Comparison of ENCODE assay signal across 8 cellular contexts in genomic region chr9:137028013-137028280, GRCh38. TPM values are rescaled to one million over a fixed set of nuclear protein-coding genes. Genes with fewer than 3 reads are reported as not detected.
DNase-seq lines count a peak whose midpoint lies in the region; ATAC-seq, FAIRE-seq and TF ChIP-seq lines count a peak whose summit lies in the region.

Gene ABCA2 (minus strand): TSS chr9:137028237. CDS start chr9:137028140, 97 bp downstream.

- H3K9me3 Mint-ChIP-seq in CD4-positive, alpha-beta memory T cell = no peaks in the 10 kb centered on the region
- H3K9me3 Mint-ChIP-seq in naive B cell = no peaks in the 10 kb centered on the region

- H4K91ac ChIP-seq in H1 (replicated peaks; ENCODE audit: insufficient read length, low read length) = peak within 1 kb of the TSS; percentile 59

- H2BK5ac ChIP-seq in H1 (ENCODE audit: low read depth, low read length) = no peak within 1 kb of the TSS

- CTCF ChIA-PET in CD4-positive, alpha-beta memory T cell (lab: Charles Lee; ENCODE audit: partially characterized antibody) = interaction anchor here (1.2 to 3.8 kb wide), 10 partner anchors 10 to 250 kb away, joined by 3 to 30 read pairs (median 10); partner anchors contain the start of gene LCNL1
- CTCF ChIA-PET in H1 (lab: Charles Lee; ENCODE audit: partially characterized antibody) = interaction anchor here (0.8 to 8.5 kb wide), 20 partner anchors 8 to 234 kb away, joined by 3 to 110 read pairs (median 12); partner anchors contain the start of genes AJM1, C8G, CLIC3 and LCNL1

- intact Hi-C loops in CD4-positive, alpha-beta memory T cell (cut with micrococcal nuclease) = loop anchor here (1.0 to 10.0 kb wide), 4 partner anchors 35 to 78 kb away; partner anchors contain the start of genes PAXX and PTGDS

- peak within 1 kb of the TSS; percentile 79 to 92 (median 91) for H3K27ac Mint-ChIP-seq in CD4-positive, alpha-beta memory T cell
- H3K27ac Mint-ChIP-seq in naive B cell = peak within 1 kb of the TSS in 2 of 6 donors; percentile 76 to 91

- H3K36me3 Mint-ChIP-seq in CD4-positive, alpha-beta memory T cell = peaks cover 0 to 6% of the 10 kb centered on the region in 2 donors
- no peaks in the 10 kb centered on the region for H3K36me3 Mint-ChIP-seq in naive B cell

- no peaks in the 10 kb centered on the region for H3K27me3 ChIP-seq in CD4-positive, alpha-beta memory T cell (ENCODE audit: insufficient read depth, low read length)
- peaks cover 34% of the 10 kb centered on the region for H3K27me3 ChIP-seq in NT2/D1 (ENCODE audit: insufficient read depth, insufficient read length)
- peaks cover 1 to 27% (median 15%) of the 10 kb centered on the region in 4 experiments; a peak in 6 of 7 replicates for H3K27me3 ChIP-seq in H1 (replicated peaks in 1 of 4; ENCODE audit: control insufficient read depth in 3 of 4, extremely low read depth in 1 of 4, insufficient read depth in 3 of 4, low read length in 3 of 4)

- H3K27ac ChIP-seq in CD4-positive, alpha-beta memory T cell (ENCODE audit: low read depth, low read length) = peak within 1 kb of the TSS; percentile 68
- H3K27ac ChIP-seq in H1 (ENCODE audit: low read depth, low read length) = no peak within 1 kb of the TSS

- FAIRE-seq in H1 (lab: Jason Lieb, UNC) = no peak

- H3K4me1 ChIP-seq in CD4-positive, alpha-beta memory T cell (ENCODE audit: insufficient read depth, low read length) = peaks cover 70% of the 10 kb centered on the region
- H3K4me1 ChIP-seq in NT2/D1 (ENCODE audit: insufficient read depth, insufficient read length) = peaks cover 45% of the 10 kb centered on the region
- peaks cover 0 to 11% (median 3%) of the 10 kb centered on the region in 4 experiments; a peak in 5 of 7 replicates for H3K4me1 ChIP-seq in H1 (replicated peaks in 1 of 4; ENCODE audit: control insufficient read depth in 3 of 4, insufficient read depth in 4 of 4, low read length in 3 of 4)

- no peaks in the 10 kb centered on the region for H3K36me3 ChIP-seq in CD4-positive, alpha-beta memory T cell (ENCODE audit: insufficient read depth, low read length)
- no peaks in the 10 kb centered on the region for H3K36me3 ChIP-seq in NT2/D1 (ENCODE audit: insufficient read depth, insufficient read length, low read length)
- H3K36me3 ChIP-seq in H1 (ENCODE audit: control insufficient read depth in 2 of 4, insufficient read depth in 4 of 4, low read length in 3 of 4) = no peaks in the 10 kb centered on the region

- H3K79me1 ChIP-seq in H1 (ENCODE audit: low read depth, low read length) = no peaks in the 10 kb centered on the region

- H3K9ac ChIP-seq in NT2/D1 (ENCODE audit: insufficient read length, low read depth) (peak within 1 kb of the TSS; percentile 75), H1 (replicated peaks in 1 of 4; ENCODE audit: extremely low read depth in 1 of 4, low read depth in 3 of 4, low read length in 3 of 4) (no peak within 1 kb of the TSS; a peak in 2 of 7 replicates)

- no peak for TF ChIP-seq POLR2A in H1 (IDR thresholded peaks at IDR 0.05; ENCODE audit: control extremely low read depth in 1 of 2, low read depth in 2 of 2, low read length in 2 of 2)

- peak within 1 kb of the TSS; percentile 46 for H4K8ac ChIP-seq in H1 (ENCODE audit: extremely low read depth, insufficient read depth, low read length)

- H3K27me3 Mint-ChIP-seq in CD4-positive, alpha-beta memory T cell = no peaks in the 10 kb centered on the region
- H3K27me3 Mint-ChIP-seq in naive B cell = no peaks in the 10 kb centered on the region

- peak within 1 kb of the TSS; percentile 88; the same call in 1 of the 2 replicates for H2BK15ac ChIP-seq in H1 (ENCODE audit: low read length)

- no peaks in the 10 kb centered on the region for H3K9me3 ChIP-seq in CD4-positive, alpha-beta memory T cell (ENCODE audit: control insufficient read depth in 1 of 2, low read length in 2 of 2)
- no peaks in the 10 kb centered on the region for H3K9me3 ChIP-seq in NT2/D1 (ENCODE audit: insufficient read depth, low read length)
- no peaks in the 10 kb centered on the region for H3K9me3 ChIP-seq in H1 (ENCODE audit: insufficient read depth in 2 of 2, low read depth in 1 of 2, low read length in 1 of 2)

- peak within 1 kb of the TSS; percentile 82; the same call in 1 of the 2 replicates for H2AFZ ChIP-seq in H1 (ENCODE audit: low read length)

- no peak for TF ChIP-seq RAD21 in H1 (IDR thresholded peaks at IDR 0.05 in 1 of 2, conservative IDR thresholded peaks at IDR 0.05 in 1 of 2; ENCODE audit: low read depth in 2 of 2, low read length in 2 of 2)

- no peak within 1 kb of the TSS for H4K5ac ChIP-seq in H1 (ENCODE audit: insufficient read length, low read depth, low read length)

- H3K79me2 ChIP-seq in H1 (ENCODE audit: control insufficient read depth in 1 of 2, insufficient read depth in 2 of 2, low read length in 2 of 2) = no peaks in the 10 kb centered on the region

- peaks cover 4% of the 10 kb centered on the region; the same call in 1 of the 2 replicates for H3K23me2 ChIP-seq in H1 (ENCODE audit: low read depth, low read length)

- H3K56ac ChIP-seq in H1 (replicated peaks; ENCODE audit: insufficient read length, low read depth, low read length) = no peak within 1 kb of the TSS

- H3K23ac ChIP-seq in H1 (ENCODE audit: insufficient read length) = no peak within 1 kb of the TSS

- H3K4me3 Mint-ChIP-seq in CD4-positive, alpha-beta memory T cell = peak within 1 kb of the TSS; percentile 90 to 96 (median 91)
- peak within 1 kb of the TSS; percentile 79 to 92 (median 84) for H3K4me3 Mint-ChIP-seq in naive B cell

- H4K20me1 ChIP-seq in H1 (replicated peaks in 1 of 2; ENCODE audit: control insufficient read depth in 1 of 2, insufficient read depth in 2 of 2, low read length in 2 of 2) = peaks cover 0 to 4% of the 10 kb centered on the region in 2 experiments

- no peak within 1 kb of the TSS for H2BK20ac ChIP-seq in H1 (ENCODE audit: low read length)

- DNase-seq in CD4-positive, alpha-beta memory T cell = no peak
- DNase-seq in NT2/D1 (ENCODE audit: low read depth, low spot score) (no peak), H1 (ENCODE audit: low read depth in 1 of 2, low spot score in 2 of 2) (no peak), naive B cell (no peak), NCI-H748 (lab: John Stamatoyannopoulos, UW; ENCODE audit: unreplicated experiment) (no peak), NCI-H1417 (lab: John Stamatoyannopoulos, UW) (no peak), NCI-H2107 treated with DMSO at 0.1 percent for 48 hours (lab: John Stamatoyannopoulos, UW; ENCODE audit: unreplicated experiment) (no peak)

- H3K4me3 ChIP-seq in CD4-positive, alpha-beta memory T cell (ENCODE audit: low read length in 2 of 2) = peak within 1 kb of the TSS; percentile 65 to 75
- H3K4me3 ChIP-seq in NT2/D1 (ENCODE audit: insufficient read length, low read depth) (peak within 1 kb of the TSS; percentile 45), H1 (ENCODE audit: extremely low read depth in 1 of 4, insufficient read depth in 2 of 4, low read depth in 3 of 4, low read length in 4 of 4) (peak within 1 kb of the TSS; percentile 37 to 78 (median 46))

- H3K4me2 ChIP-seq in H1 (ENCODE audit: insufficient read depth in 1 of 2, low read depth in 2 of 2, low read length in 2 of 2) = peak within 1 kb of the TSS; percentile 39 to 91

- no peak within 1 kb of the TSS for H3K14ac ChIP-seq in H1 (ENCODE audit: insufficient read length)

- peak within 1 kb of the TSS; percentile 60 for H3K18ac ChIP-seq in H1 (ENCODE audit: extremely low read depth, low read length)

- no peak within 1 kb of the TSS for H2BK120ac ChIP-seq in H1 (replicated peaks; ENCODE audit: low read depth, low read length)

- no peak within 1 kb of the TSS for H2AK5ac ChIP-seq in H1 (ENCODE audit: low read depth, low read length)

- ATAC-seq in naive B cell (ENCODE audit: low read depth in 2 of 2) (peak in 1 of 2 donors; percentile 24), HG03565 (IDR thresholded peaks at IDR 0.05; ENCODE audit: unreplicated experiment) (no peak)

- TF ChIP-seq CTCF in H1 (IDR thresholded peaks at IDR 0.05; ENCODE audit: control extremely low read depth in 1 of 3, insufficient read depth in 1 of 3, low read depth in 1 of 3, low read length in 3 of 3) = no peak

- H3K4ac ChIP-seq in H1 (replicated peaks; ENCODE audit: insufficient read length, low read depth, low read length) = peak within 1 kb of the TSS; percentile 80

- H3K4me1 Mint-ChIP-seq in CD4-positive, alpha-beta memory T cell = peaks cover 16 to 51% (median 34%) of the 10 kb centered on the region in 4 donors
- H3K4me1 Mint-ChIP-seq in naive B cell = peaks cover 29 to 44% (median 43%) of the 10 kb centered on the region in 3 donors

- POLR2A ChIA-PET in CD4-positive, alpha-beta memory T cell (lab: Charles Lee; ENCODE audit: partially characterized antibody) = interaction anchor here (0.7 to 8.2 kb wide), 8 partner anchors 17 to 220 kb away, joined by 3 to 52 read pairs (median 6); partner anchors contain the start of genes CLIC3, MAN1B1, PAXX and RABL6
- POLR2A ChIA-PET in H1 (lab: Charles Lee; ENCODE audit: partially characterized antibody) = interaction anchor here (1.2 kb wide), 1 partner anchor 213 kb away, joined by 3 read pairs; the partner anchor contains the start of gene TUBB4B

- WGBS in H1 (ENCODE audit: extremely low coverage in 1 of 2, insufficient coverage in 1 of 2, insufficient read length in 1 of 2, insufficient replicate concordance in 2 of 2, low coverage in 1 of 2, low lambda C conversion rate in 2 of 2, missing lambda C conversion rate in 1 of 2), 2 experiments = no CpG with 5 or more reads among the region's 45 CpGs

- no peak for TF ChIP-seq EP300 in H1 (IDR thresholded peaks at IDR 0.05; ENCODE audit: borderline replicate concordance in 1 of 2, low read depth in 2 of 2, low read length in 2 of 2)

- no peak within 1 kb of the TSS; the same call in 1 of the 2 replicates for H2BK12ac ChIP-seq in H1 (ENCODE audit: low read depth, low read length)

TF ChIP-seq in H1, 55 proteins besides CTCF, POLR2A, EP300 and RAD21 (continues in another document):
- TF ChIP-seq SUZ12 (IDR thresholded peaks at IDR 0.05; ENCODE audit: low read length) (no peak), GTF2F1 (IDR thresholded peaks at IDR 0.05; ENCODE audit: borderline replicate concordance, low read depth, low read length) (no peak), JUND (IDR thresholded peaks at IDR 0.05; ENCODE audit: low read length) (no peak), SRF (IDR thresholded peaks at IDR 0.05; ENCODE audit: low read depth, low read length) (no peak)

RNA-seq across cellular contexts. Expression of gene ABCA2, which starts in this region (rescaled TPM):
- 10 to 100 TPM; 63.8 to 68.6 TPM for total RNA-seq in CD4-positive, alpha-beta memory T cell
- 10 to 100 TPM in 1 of 2 donors, 1 to 10 TPM in 1; 2.6 to 10.8 TPM for polyA plus RNA-seq in CD4-positive, alpha-beta memory T cell
- total RNA-seq in H1 (2021; fragmentation: NEBNext Ultra II Directional; extraction: Animal tissue kit (Norgen Biotek cat#: 25700)) = 12.5 and 15.2 TPM in 2 replicates
- polyA plus RNA-seq in H1 (2011; rRNA removed) = 14.3 and 21.9 TPM in 2 replicates
- 14.6 TPM for polyA plus RNA-seq in H1 (2011; cell fraction: cytosol; rRNA removed)
- 99.2 TPM for polyA plus RNA-seq in H1 (2011; cell fraction: nucleus; rRNA removed)
- polyA plus RNA-seq in H1 (2012, experiment 1 of 2) = 8.5 to 19.3 TPM (median 15.7 TPM) in 4 replicates
- polyA plus RNA-seq in H1 (2012, experiment 2 of 2) = 6.9 TPM
- polyA plus RNA-seq in H1 (2013, experiment 1 of 2) = 18.5 TPM
- polyA plus RNA-seq in H1 (2013, experiment 2 of 2) = 14.9 TPM
- polyA minus RNA-seq in H1 (2011; rRNA and poly(A)+ RNA removed) = 11.5 and 13.8 TPM in 2 replicates
- 15.5 TPM for polyA minus RNA-seq in H1 (2011; cell fraction: cytosol; rRNA and poly(A)+ RNA removed)
- 17.1 TPM for polyA minus RNA-seq in H1 (2011; cell fraction: nucleus; rRNA and poly(A)+ RNA removed)
- 1 to 10 TPM in 3 of 6 donors, under 1 TPM in 2, not detected in 1; 0.63 to 3.9 (median 1.3) TPM for polyA plus RNA-seq in naive B cell (ENCODE audit: low read depth in 6 of 6)
